In the genomic region with DNA sequence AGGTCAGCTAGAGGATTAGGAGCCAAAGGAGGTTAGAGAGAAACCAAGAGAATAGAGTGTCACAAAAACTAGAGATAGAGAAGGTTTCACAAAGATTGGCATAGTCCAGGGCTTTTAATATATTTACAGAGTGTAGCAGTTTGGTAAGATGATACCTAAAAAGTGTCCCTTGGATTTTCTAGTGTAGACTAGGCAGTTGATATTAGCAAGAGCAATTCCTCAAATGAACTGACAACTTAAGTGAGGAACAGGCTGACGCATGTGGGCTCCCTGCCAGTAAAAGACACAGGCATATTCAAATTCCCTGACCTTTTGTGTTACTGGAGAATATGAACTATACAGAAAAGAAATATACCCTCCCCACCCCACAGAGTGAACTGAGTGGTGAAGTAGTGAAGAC, we compare ENCODE assay signal across 14 cellular contexts. TPM values are rescaled to one million over a fixed set of nuclear protein-coding genes. Genes with fewer than 3 reads are reported as not detected.
A peak's percentile ranks its signal among the peaks of the same experiment; 100 is the strongest.
DNase-seq lines count a peak whose midpoint lies in the region; ATAC-seq, FAIRE-seq and TF ChIP-seq lines count a peak whose summit lies in the region.
"Had no signal": no experiment of that assay in that cellular context is flagged by ENCODE, and none has a peak within 500 bp of the region (broad histone marks: within the 10 kb centered on the region; RNA-seq: fewer than 3 reads in every experiment).

No MANE protein-coding gene starts in this region.

- H3K36me3 ChIP-seq in A673 (ENCODE audit: insufficient read depth, low read length, poor library complexity, severe bottlenecking) = no peaks in the 10 kb centered on the region
- H3K36me3 ChIP-seq in heart right ventricle = peaks cover 0 to 27% (median 5%) of the 10 kb centered on the region in 9 donors
- peaks cover 0 to 11% of the 10 kb centered on the region in 2 donors for H3K36me3 ChIP-seq in vagina

- intact Hi-C loops in A673 (cut with micrococcal nuclease; ENCODE audit: unreplicated experiment) (no loop called here), heart right ventricle (cut with DNase I) (no loop called here), vagina (cut with DNase I) (no loop called here)

- H3K9me3 ChIP-seq in A673 (ENCODE audit: low read depth, low read length, poor library complexity, severe bottlenecking) = no peaks in the 10 kb centered on the region
- H3K9me3 ChIP-seq in T-helper 17 cell (ENCODE audit: control insufficient read depth, low read length, poor library complexity, severe bottlenecking) = no peaks in the 10 kb centered on the region
- no peaks in the 10 kb centered on the region for H3K9me3 ChIP-seq in heart right ventricle
- no peaks in the 10 kb centered on the region for H3K9me3 ChIP-seq in vagina

- DNase-seq in A673 (ENCODE audit: low spot score) = peak; percentile 74
- DNase-seq in HTR-8/SVneo (ENCODE audit: insufficient read length, low spot score) = peak; percentile 51
- DNase-seq in T-helper 17 cell = no peak
- peak; percentile 39 to 52 for DNase-seq in heart right ventricle
- DNase-seq in vagina (ENCODE audit: extremely low spot score in 2 of 2) = no peak
- no peak for DNase-seq in SK-N-DZ (ENCODE audit: low spot score)
- DNase-seq: activated naive CD4-positive, alpha-beta T cell treated with anti-CD3 and anti-CD28 coated beads, Interleukin-2, amount 10 ng/mL, durations not matched to agents 7 days and 5 days; midbrain had no signal

- H3K4me1 ChIP-seq in A673 (ENCODE audit: insufficient read depth, low read length, poor library complexity, severe bottlenecking) (peaks cover 14% of the 10 kb centered on the region), heart right ventricle (peaks cover 0 to 21% (median 11%) of the 10 kb centered on the region in 9 donors), vagina (no peaks in the 10 kb centered on the region)

- WGBS in heart right ventricle, 2 donors = 9 to 16% methylated on average over 1 of the region's 1 CpG

- H3K27ac ChIP-seq in A673 (ENCODE audit: low read depth, low read length, poor library complexity, severe bottlenecking) = no peak overlapping the region
- H3K27ac ChIP-seq in heart right ventricle = peak overlapping the region in 3 of 10 donors; percentile 6 to 31 (median 17)
- no peak overlapping the region for H3K27ac ChIP-seq in vagina
- H3K27ac ChIP-seq: C4-2B, HL-60 had no signal

- peak overlapping the region; percentile 53 for H3K27ac Mint-ChIP-seq in T-helper 17 cell
- H3K27ac Mint-ChIP-seq: activated naive CD4-positive, alpha-beta T cell treated with anti-CD3 and anti-CD28 coated beads, Interleukin-2, amount 10 ng/mL, durations not matched to agents 7 days and 5 days had no signal

- no peak for ATAC-seq in T-helper 17 cell
- peak in 7 of 8 donors; percentile 47 to 89 (median 80) for ATAC-seq in heart right ventricle
- no peak for ATAC-seq in GM21723 (IDR thresholded peaks at IDR 0.05; ENCODE audit: unreplicated experiment)
- ATAC-seq in GM21529 (IDR thresholded peaks at IDR 0.05; ENCODE audit: unreplicated experiment) = no peak

- no peaks in the 10 kb centered on the region for H3K27me3 Mint-ChIP-seq in T-helper 17 cell
- H3K27me3 Mint-ChIP-seq: activated naive CD4-positive, alpha-beta T cell treated with anti-CD3 and anti-CD28 coated beads, Interleukin-2, amount 10 ng/mL, durations not matched to agents 7 days and 5 days had no signal

- CTCF ChIA-PET in A673 (lab: Charles Lee) = no interaction called here

- TF ChIP-seq CTCF in A673 (conservative IDR thresholded peaks at IDR 0.05; ENCODE audit: low read depth, low read length) (no peak), heart right ventricle (IDR thresholded peaks at IDR 0.05) (no peak), vagina (IDR thresholded peaks at IDR 0.05) (no peak)

- TF ChIP-seq POLR2A in vagina (IDR thresholded peaks at IDR 0.05) = no peak

- H3K27me3 ChIP-seq in A673 (replicated peaks; ENCODE audit: insufficient read depth, low read depth, low read length, poor library complexity) (no peaks in the 10 kb centered on the region), heart right ventricle (no peaks in the 10 kb centered on the region), vagina (no peaks in the 10 kb centered on the region)

- FAIRE-seq in HTR-8/SVneo (lab: Jason Lieb, UNC) = no peak
- FAIRE-seq: H1 had no signal

- peaks cover 10% of the 10 kb centered on the region for H3K36me3 Mint-ChIP-seq in T-helper 17 cell (ENCODE audit: low read depth)

- H3K4me3 Mint-ChIP-seq in T-helper 17 cell = peak overlapping the region; percentile 3
- H3K4me3 Mint-ChIP-seq: activated naive CD4-positive, alpha-beta T cell treated with anti-CD3 and anti-CD28 coated beads, Interleukin-2, amount 10 ng/mL, durations not matched to agents 7 days and 5 days had no signal

- POLR2A ChIA-PET in A673 (lab: Charles Lee; ENCODE audit: low non-redundant PET) = no interaction called here

- no TSS peak for BruUV-seq in A673 (replicated peaks; lab: Mats Ljungman, UMichigan)

- peaks cover 15% of the 10 kb centered on the region for H3K4me1 Mint-ChIP-seq in T-helper 17 cell
- H3K4me1 Mint-ChIP-seq: activated naive CD4-positive, alpha-beta T cell treated with anti-CD3 and anti-CD28 coated beads, Interleukin-2, amount 10 ng/mL, durations not matched to agents 7 days and 5 days had no signal

- H3K4me3 ChIP-seq in A673 (ENCODE audit: low read depth, low read length, poor library complexity, severe bottlenecking) (no peak overlapping the region), heart right ventricle (no peak overlapping the region), vagina (no peak overlapping the region)

RNA-seq across cellular contexts. Expression of gene VTA1, which starts 40.1 kb away (rescaled TPM):
- total RNA-seq in A673 (2021) (72.9 and 75.4 TPM in 2 replicates), T-helper 17 cell (10 to 100 TPM; 17.0 to 17.2 TPM), heart right ventricle (10 to 100 TPM; 33.3 to 42.6 (median 37.8) TPM), vagina (46.4 TPM)
- polyA plus RNA-seq in heart right ventricle = 10 to 100 TPM; 10.5 to 35.1 TPM
- 79.5 and 85.7 TPM in 2 replicates for polyA plus RNA-seq in SK-N-DZ (2014; cell fraction: cytosol; rRNA removed)
- 45.5 and 51.0 TPM in 2 replicates for polyA plus RNA-seq in SK-N-DZ (2014; cell fraction: nucleus; rRNA removed)

RNA-seq across cellular contexts. Expression of gene NMBR, which starts 40.3 kb away (rescaled TPM):
- total RNA-seq in A673 (2021) (not detected in 2 replicates), T-helper 17 cell (not detected), heart right ventricle (not detected), vagina (not detected)
- polyA plus RNA-seq in heart right ventricle = not detected
- 0.20 TPM in 1 of 2 replicates, not detected in the other for polyA plus RNA-seq in SK-N-DZ (2014; cell fraction: cytosol; rRNA removed)
- 0.25 TPM in 1 of 2 replicates, not detected in the other for polyA plus RNA-seq in SK-N-DZ (2014; cell fraction: nucleus; rRNA removed)
- total RNA-seq: epithelial cell of proximal tubule, H1 had no signal

RNA-seq across cellular contexts. Expression of gene GJE1, which starts 54.5 kb away (rescaled TPM):
- total RNA-seq in A673 (2021) (not detected in 2 replicates), T-helper 17 cell (not detected), heart right ventricle (not detected), vagina (not detected)
- not detected for polyA plus RNA-seq in heart right ventricle
- polyA plus RNA-seq in SK-N-DZ (2014; cell fraction: cytosol; rRNA removed) = not detected in 2 replicates
- not detected in 2 replicates for polyA plus RNA-seq in SK-N-DZ (2014; cell fraction: nucleus; rRNA removed)
- total RNA-seq: epithelial cell of proximal tubule, H1 had no signal
- polyA plus RNA-seq: H1 had no signal

Comparison
In these comparisons a context has a peak if more than half of its experiments do, and no peak if none do; other contexts are left out.
1. DNase-seq: peak in A673 (single experiment), HTR-8/SVneo (single experiment) and heart right ventricle (2 of 2); none in T-helper 17 cell (0 of 3), vagina (0 of 2) and SK-N-DZ (single experiment).
2. ATAC-seq: peak in heart right ventricle (7 of 8); none in T-helper 17 cell (single experiment), GM21723 (single experiment) and GM21529 (single experiment).